Comparison of ENCODE assay signal across 8 cellular contexts in the genomic region with DNA sequence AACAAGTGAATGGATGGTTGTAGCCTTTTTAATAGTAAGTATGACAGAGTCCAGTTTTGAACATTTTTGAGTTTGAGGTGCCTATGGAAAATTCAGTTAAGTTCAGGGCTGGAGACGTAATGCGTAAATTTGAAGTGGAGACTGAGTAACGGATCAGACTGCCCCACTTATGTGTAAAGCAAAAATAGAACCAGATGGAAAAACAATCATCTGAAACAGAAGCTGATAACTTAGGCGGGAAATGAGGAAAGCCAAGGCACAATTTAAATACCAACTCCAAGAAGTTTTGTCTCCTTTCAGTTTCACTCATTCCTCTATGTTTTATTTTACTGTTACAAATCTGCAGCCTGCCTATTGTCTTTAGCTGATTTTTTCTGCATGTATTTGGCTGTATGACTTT. TPM values are rescaled to one million over a fixed set of nuclear protein-coding genes. Genes with fewer than 3 reads are reported as not detected.
A peak's percentile ranks its signal among the peaks of the same experiment; 100 is the strongest.
DNase-seq lines count a peak whose midpoint lies in the region; ATAC-seq and TF ChIP-seq lines count a peak whose summit lies in the region.

No MANE protein-coding gene starts in this region.

- no peak overlapping the region for H2BK20ac ChIP-seq in H9 (ENCODE audit: low read depth, low read length, poor library complexity, severe bottlenecking)

- H3K27ac Mint-ChIP-seq in H9 = no peak overlapping the region
- no peak overlapping the region for H3K27ac Mint-ChIP-seq in activated B cell treated with CpG ODN at 0.5 μM for 24 hours

- no peaks in the 10 kb centered on the region for H4K20me1 ChIP-seq in H9 (ENCODE audit: control insufficient read depth, insufficient read depth, insufficient read length)

- H3K9ac ChIP-seq in H9 (ENCODE audit: extremely low read depth, insufficient read length, low read length) = no peak overlapping the region
- peak overlapping the region; percentile 77 for H3K9ac ChIP-seq in skeletal muscle satellite cell (ENCODE audit: low read depth, low read length)

- no peaks in the 10 kb centered on the region for H3K79me1 ChIP-seq in H9 (ENCODE audit: insufficient read depth, low read depth, low read length, poor library complexity, severe bottlenecking)

- H3K36me3 Mint-ChIP-seq in H9 (ENCODE audit: insufficient read depth in 1 of 3, low read depth in 3 of 3) (peaks cover 3 to 6% (median 4%) of the 10 kb centered on the region in 3 experiments; a peak in 6 of 7 replicates), activated B cell treated with CpG ODN at 0.5 μM for 24 hours (ENCODE audit: low read depth) (peaks cover 2% of the 10 kb centered on the region)

- no peak overlapping the region for H3T11ph ChIP-seq in H9 (ENCODE audit: low read length)

- no peak overlapping the region for H3K27ac ChIP-seq in H9 (ENCODE audit: insufficient read length, low read depth, low read length)
- peak overlapping the region in 11 of 12 donors; percentile 78 to 92 (median 85) for H3K27ac ChIP-seq in heart left ventricle

- WGBS in H9 (ENCODE audit: extremely low coverage, insufficient read length, low lambda C conversion rate) = no CpG with 5 or more reads among the region's 4 CpGs
- 6 to 19% (median 9%) methylated on average over 4 of the region's 4 CpGs for WGBS in heart left ventricle, 4 donors

- H3K4me3 Mint-ChIP-seq in H9 = peak overlapping the region; percentile 77 to 89
- peak overlapping the region; percentile 81 for H3K4me3 Mint-ChIP-seq in activated B cell treated with CpG ODN at 0.5 μM for 24 hours

- H2BK15ac ChIP-seq in H9 (ENCODE audit: low read depth, low read length) = no peak overlapping the region

- CTCF ChIA-PET in activated B cell treated with CpG ODN at 0.5 μM for 24 hours (lab: Charles Lee) = interaction anchor here (1.2 kb wide), 1 partner anchor 11 kb away, joined by 3 read pairs; no protein-coding TSS in a partner anchor

- H2BK5ac ChIP-seq in H9 (ENCODE audit: insufficient read length, low read length) = no peak overlapping the region

- no peak overlapping the region for H3K18ac ChIP-seq in H9 (ENCODE audit: insufficient read length, low read depth, low read length)

- H3K4me2 ChIP-seq in H9 (ENCODE audit: insufficient read depth, insufficient read length, low read length) = no peak overlapping the region
- H3K4me2 ChIP-seq in skeletal muscle satellite cell (ENCODE audit: low read length) = peak overlapping the region; percentile 77

- no peak overlapping the region for H2AK5ac ChIP-seq in H9 (ENCODE audit: insufficient read length, low read length)

- no peak overlapping the region for H3K14ac ChIP-seq in H9 (ENCODE audit: insufficient read depth, low read length)

- H3K79me2 ChIP-seq in H9 (ENCODE audit: insufficient read depth, low read length) = no peaks in the 10 kb centered on the region

- H3K4me3 ChIP-seq in heart left ventricle (peak overlapping the region; percentile 60 to 94 (median 78)), skeletal muscle satellite cell (ENCODE audit: low read length) (peak overlapping the region; percentile 93)

- H2BK12ac ChIP-seq in H9 (ENCODE audit: insufficient read length, low read depth, low read length) = no peak overlapping the region

- no peak overlapping the region for H4K91ac ChIP-seq in H9 (ENCODE audit: insufficient read length, low read depth, low read length)

- H3K9me3 Mint-ChIP-seq in H9 = no peaks in the 10 kb centered on the region; a peak in 1 of 5 replicates
- H3K9me3 Mint-ChIP-seq in activated B cell treated with CpG ODN at 0.5 μM for 24 hours = no peaks in the 10 kb centered on the region

- H3K4me1 Mint-ChIP-seq in H9 (peaks cover 22 to 27% of the 10 kb centered on the region in 2 experiments), activated B cell treated with CpG ODN at 0.5 μM for 24 hours (peaks cover 24% of the 10 kb centered on the region)

- no peak overlapping the region for H4K8ac ChIP-seq in H9 (replicated peaks; ENCODE audit: insufficient read length, low read depth, low read length)

- H2BK120ac ChIP-seq in H9 (ENCODE audit: low read depth, low read length, poor library complexity, severe bottlenecking) = no peak overlapping the region

- intact Hi-C loops in activated B cell treated with CpG ODN at 0.5 μM for 24 hours (cut with micrococcal nuclease) = loop anchor here (5.0 kb wide), 1 partner anchor 825 kb away; a partner anchor contains a TSS
- intact Hi-C loops in heart left ventricle (cut with DNase I) = loop anchor here in 4 of 10 donors (5.0 to 10.0 kb wide), 2 partner anchors 195 to 1338 kb away; a partner anchor contains a TSS

- H3K27me3 ChIP-seq in H9 (ENCODE audit: insufficient read depth, low read length) = no peaks in the 10 kb centered on the region
- peaks cover 0 to 20% (median 0%) of the 10 kb centered on the region in 9 donors for H3K27me3 ChIP-seq in heart left ventricle
- H3K27me3 ChIP-seq in skeletal muscle satellite cell (ENCODE audit: control insufficient read depth, insufficient read depth, low read length) = peaks cover 11% of the 10 kb centered on the region

- H3K27me3 Mint-ChIP-seq in H9 (ENCODE audit: low read depth) (peaks cover 26% of the 10 kb centered on the region), activated B cell treated with CpG ODN at 0.5 μM for 24 hours (peaks cover 13% of the 10 kb centered on the region)

- DNase-seq in H9 (no peak), activated B cell treated with CpG ODN at 0.5 μM for 24 hours (no peak), heart left ventricle (no peak), NCI-H1417 treated with DMSO at 0.1 percent for 48 hours (lab: John Stamatoyannopoulos, UW) (no peak), NCI-H146 treated with DMSO at 0.1 percent for 48 hours (lab: John Stamatoyannopoulos, UW; ENCODE audit: unreplicated experiment) (no peak)

- H3K4me1 ChIP-seq in H9 (ENCODE audit: insufficient read depth, low read length) = no peaks in the 10 kb centered on the region
- peaks cover 3 to 31% (median 20%) of the 10 kb centered on the region in 12 donors for H3K4me1 ChIP-seq in heart left ventricle
- H3K4me1 ChIP-seq in skeletal muscle satellite cell (ENCODE audit: control insufficient read depth, insufficient read depth, low read length) = peaks cover 21% of the 10 kb centered on the region

- H3K23ac ChIP-seq in H9 (ENCODE audit: insufficient read length, low read depth, low read length) = no peak overlapping the region

- H3K36me3 ChIP-seq in heart left ventricle (peaks cover 0 to 15% (median 3%) of the 10 kb centered on the region in 9 donors), skeletal muscle satellite cell (ENCODE audit: insufficient read depth, low read length) (no peaks in the 10 kb centered on the region)

- H3K56ac ChIP-seq in H9 (ENCODE audit: insufficient read length, low read depth, low read length) = no peak overlapping the region

- no peak overlapping the region for H3K4ac ChIP-seq in H9 (ENCODE audit: low read depth, low read length)

- ATAC-seq in activated B cell treated with CpG ODN at 0.5 μM for 24 hours (ENCODE audit: low read depth) (no peak), heart left ventricle (peak; percentile 7 to 62 (median 46)), HG02642 (IDR thresholded peaks at IDR 0.05; ENCODE audit: poor library complexity, unreplicated experiment) (no peak), GM21526 (IDR thresholded peaks at IDR 0.05; ENCODE audit: low FRiP score, unreplicated experiment) (no peak)

- no peaks in the 10 kb centered on the region for H3K23me2 ChIP-seq in H9 (ENCODE audit: insufficient read length, low read depth, low read length, poor library complexity, severe bottlenecking)

- H2AFZ ChIP-seq in H9 (ENCODE audit: low read length) = no peak overlapping the region

- H4K5ac ChIP-seq in H9 (ENCODE audit: insufficient read length, low read depth, low read length) = no peak overlapping the region

- H3K9me3 ChIP-seq in H9 (ENCODE audit: control insufficient read depth, low read depth, low read length) = no peaks in the 10 kb centered on the region
- no peaks in the 10 kb centered on the region for H3K9me3 ChIP-seq in heart left ventricle
- no peaks in the 10 kb centered on the region for H3K9me3 ChIP-seq in skeletal muscle satellite cell (replicated peaks; ENCODE audit: low read length)

- no peak for TF ChIP-seq POLR2A in heart left ventricle (IDR thresholded peaks at IDR 0.05)

- TF ChIP-seq CTCF in H9 (conservative IDR thresholded peaks at IDR 0.05) (no peak), activated B cell treated with CpG ODN at 0.5 μM for 24 hours (IDR thresholded peaks at IDR 0.05) (no peak), heart left ventricle (IDR thresholded peaks at IDR 0.05) (no peak)

- POLR2A ChIA-PET in activated B cell treated with CpG ODN at 0.5 μM for 24 hours (lab: Charles Lee) = interaction anchor here (1.7 kb wide), 1 partner anchor 676 kb away, joined by 3 read pairs; no protein-coding TSS in a partner anchor

RNA-seq across cellular contexts. Expression of a gene that starts 1.2 kb away (rescaled TPM):
- total RNA-seq in H9 (2021) (30.4 and 32.3 TPM in 2 replicates), activated B cell treated with CpG ODN at 0.5 μM for 24 hours (6.5 and 10.8 TPM in 2 replicates), heart left ventricle (100 to 1,000 TPM in 1 of 9 donors, 10 to 100 TPM in 8; 50.3 to 111 (median 73.8) TPM)
- polyA plus RNA-seq in heart left ventricle = 10 to 100 TPM; 17.4 to 28.3 TPM
- total RNA-seq in skeletal muscle satellite cell (2012; rRNA removed) = 18.0 and 19.4 TPM in 2 replicates

RNA-seq across cellular contexts. Expression of a gene that starts 14.2 kb away (rescaled TPM):
- total RNA-seq in H9 (2021) = 3.9 and 5.5 TPM in 2 replicates
- total RNA-seq in activated B cell treated with CpG ODN at 0.5 μM for 24 hours = 1.9 and 2.8 TPM in 2 replicates
- 1 to 10 TPM in 8 of 9 donors, under 1 TPM in 1; 0.74 to 5.7 (median 2.0) TPM for total RNA-seq in heart left ventricle
- polyA plus RNA-seq in heart left ventricle = under 1 TPM; 0.23 to 0.43 TPM
- 5.9 and 9.6 TPM in 2 replicates for total RNA-seq in skeletal muscle satellite cell (2012; rRNA removed)

RNA-seq across cellular contexts. Expression of a gene that starts 16.7 kb away (rescaled TPM):
- total RNA-seq in H9 (2021) (0.09 TPM in 1 of 2 replicates, not detected in the other), activated B cell treated with CpG ODN at 0.5 μM for 24 hours (0.32 and 0.47 TPM in 2 replicates), heart left ventricle (under 1 TPM; 0.12 to 0.56 (median 0.27) TPM)
- under 1 TPM; 0.11 to 0.19 TPM for polyA plus RNA-seq in heart left ventricle
- 0.44 and 0.51 TPM in 2 replicates for total RNA-seq in skeletal muscle satellite cell (2012; rRNA removed)

Comparison
In these comparisons a context has a peak if more than half of its experiments do, and no peak if none do; other contexts are left out.
1. ATAC-seq: peak in heart left ventricle (4 of 4); none in activated B cell treated with CpG ODN at 0.5 μM for 24 hours (single experiment), HG02642 (single experiment) and GM21526 (single experiment).